In the genomic region with DNA sequence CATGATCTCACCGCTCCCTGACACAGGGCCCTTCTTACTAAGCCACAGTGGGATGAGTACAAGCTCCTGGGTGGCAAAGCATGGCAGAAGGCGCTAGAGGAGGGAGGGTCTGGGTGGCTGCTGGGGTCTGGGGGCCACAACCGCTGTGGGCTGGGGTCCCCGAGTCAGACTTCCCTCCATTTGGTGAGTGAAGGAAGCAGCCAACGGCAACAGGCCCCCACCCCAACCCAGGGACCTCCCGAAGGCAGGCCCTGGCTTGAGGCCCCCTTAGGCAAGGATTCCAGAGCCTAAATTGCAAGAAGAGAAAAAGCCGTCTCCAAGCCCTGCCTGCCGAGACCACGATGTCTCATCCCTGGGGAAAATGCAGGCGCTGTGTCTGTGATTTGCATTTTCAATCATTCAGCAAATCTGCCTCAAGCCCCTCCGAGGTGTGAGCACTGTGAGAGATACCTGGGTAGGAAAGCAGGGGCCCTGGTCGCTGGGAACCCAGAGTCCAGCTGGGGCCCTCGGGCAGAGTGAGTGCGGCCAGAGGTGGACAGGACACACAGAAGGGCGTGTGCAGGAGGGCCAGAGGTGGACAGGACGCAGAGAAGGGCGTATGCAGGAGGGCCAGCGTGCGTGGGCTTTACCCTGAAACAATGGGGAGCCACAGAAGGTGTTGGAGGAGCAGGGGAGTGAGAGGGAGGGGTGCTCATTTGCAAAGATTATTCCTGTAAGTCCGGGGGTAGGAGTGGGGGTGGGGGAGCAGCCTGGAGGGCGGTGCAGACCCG, we compare ENCODE assay signal across 2 cellular contexts.
TF ChIP-seq lines count a peak whose summit lies in the region.

No MANE protein-coding gene starts in this region.

TF ChIP-seq in HepG2, 621 proteins besides CTCF, POLR2A, EP300 and RAD21:
- TF ChIP-seq MTA1 (CRISPR knock-in tag; IDR thresholded peaks at IDR 0.05; ENCODE audit: borderline replicate concordance) (no peak), SOX13 (IDR thresholded peaks at IDR 0.05) (no peak), SOX13 (CRISPR knock-in tag; conservative IDR thresholded peaks at IDR 0.05 in 1 of 2, IDR thresholded peaks at IDR 0.05 in 1 of 2) (no peak), ZNF256 (CRISPR knock-in tag; conservative IDR thresholded peaks at IDR 0.05) (no peak), HNRNPK (IDR thresholded peaks at IDR 0.05; ENCODE audit: low read depth, low read length, poor library complexity, severe bottlenecking) (no peak), ZNF879 (CRISPR knock-in tag; IDR thresholded peaks at IDR 0.05) (no peak)
- TF ChIP-seq, protein P1, sequence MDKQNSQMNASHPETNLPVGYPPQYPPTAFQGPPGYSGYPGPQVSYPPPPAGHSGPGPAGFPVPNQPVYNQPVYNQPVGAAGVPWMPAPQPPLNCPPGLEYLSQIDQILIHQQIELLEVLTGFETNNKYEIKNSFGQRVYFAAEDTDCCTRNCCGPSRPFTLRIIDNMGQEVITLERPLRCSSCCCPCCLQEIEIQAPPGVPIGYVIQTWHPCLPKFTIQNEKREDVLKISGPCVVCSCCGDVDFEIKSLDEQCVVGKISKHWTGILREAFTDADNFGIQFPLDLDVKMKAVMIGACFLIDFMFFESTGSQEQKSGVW (CRISPR knock-in tag; IDR thresholded peaks at IDR 0.05; ENCODE audit: borderline replicate concordance) = no peak
- TF ChIP-seq, protein P2, sequence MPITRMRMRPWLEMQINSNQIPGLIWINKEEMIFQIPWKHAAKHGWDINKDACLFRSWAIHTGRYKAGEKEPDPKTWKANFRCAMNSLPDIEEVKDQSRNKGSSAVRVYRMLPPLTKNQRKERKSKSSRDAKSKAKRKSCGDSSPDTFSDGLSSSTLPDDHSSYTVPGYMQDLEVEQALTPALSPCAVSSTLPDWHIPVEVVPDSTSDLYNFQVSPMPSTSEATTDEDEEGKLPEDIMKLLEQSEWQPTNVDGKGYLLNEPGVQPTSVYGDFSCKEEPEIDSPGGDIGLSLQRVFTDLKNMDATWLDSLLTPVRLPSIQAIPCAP (CRISPR knock-in tag; IDR thresholded peaks at IDR 0.05; ENCODE audit: low read depth) = no peak

TF ChIP-seq in WTC11, 78 proteins besides CTCF, POLR2A, EP300 and RAD21:
- no peak for TF ChIP-seq MYBL2 (CRISPR knock-in tag; IDR thresholded peaks at IDR 0.05)
- TF ChIP-seq SMAD3 (CRISPR knock-in tag; IDR thresholded peaks at IDR 0.05; ENCODE audit: borderline replicate concordance) = no peak
- no peak for TF ChIP-seq HMGA2 (CRISPR knock-in tag; IDR thresholded peaks at IDR 0.05)
- TF ChIP-seq JUN (CRISPR knock-in tag; IDR thresholded peaks at IDR 0.05) = no peak
